Comparison of ENCODE assay signal across 8 cellular contexts in genomic region chr1:156608981-156609380, GRCh38. TPM values are rescaled to one million over a fixed set of nuclear protein-coding genes. Genes with fewer than 3 reads are reported as not detected.
DNase-seq lines count a peak whose midpoint lies in the region; ATAC-seq and TF ChIP-seq lines count a peak whose summit lies in the region.

No MANE protein-coding gene starts in this region.

- no peaks in the 10 kb centered on the region for H4K20me1 ChIP-seq in OCI-LY3 (ENCODE audit: insufficient read depth, low read length)

- no peak overlapping the region for H3K4me3 Mint-ChIP-seq in activated T-cell treated with anti-CD3 and anti-CD28 coated beads, Interleukin-2, amount 50 U/mL, for 72 hours

- peak; percentile 87 for TF ChIP-seq CTCF in OCI-LY3 (IDR thresholded peaks at IDR 0.05; ENCODE audit: low read depth, low read length)

- no peaks in the 10 kb centered on the region for H3K9me3 ChIP-seq in OCI-LY3 (ENCODE audit: insufficient read depth, low read length)

- peak; percentile 48 for ATAC-seq in HG02852 (IDR thresholded peaks at IDR 0.05; ENCODE audit: unreplicated experiment)
- peak; percentile 82 to 88 for ATAC-seq in activated T-cell treated with anti-CD3 and anti-CD28 coated beads, Interleukin-2, amount 50 U/mL, for 72 hours (replicated peaks in 1 of 2)
- ATAC-seq in GM19467 (IDR thresholded peaks at IDR 0.05; ENCODE audit: unreplicated experiment) = no peak
- no peak for ATAC-seq in GM19452 (IDR thresholded peaks at IDR 0.05; ENCODE audit: unreplicated experiment)

- H3K27ac ChIP-seq in OCI-LY3 (ENCODE audit: low read length) = no peak overlapping the region

- peak overlapping the region; percentile 48 for H3K4me2 ChIP-seq in OCI-LY3 (ENCODE audit: low read length)

- no peak overlapping the region for H3K9ac ChIP-seq in OCI-LY3 (ENCODE audit: low read length)

- H3K4me1 ChIP-seq in OCI-LY3 (ENCODE audit: low read length) = peaks cover 22% of the 10 kb centered on the region

- no peak overlapping the region for H3K27ac Mint-ChIP-seq in activated T-cell treated with anti-CD3 and anti-CD28 coated beads, Interleukin-2, amount 50 U/mL, for 72 hours

- no peaks in the 10 kb centered on the region for H3K36me3 Mint-ChIP-seq in activated T-cell treated with anti-CD3 and anti-CD28 coated beads, Interleukin-2, amount 50 U/mL, for 72 hours (ENCODE audit: insufficient read depth in 2 of 2)

- no peaks in the 10 kb centered on the region for H3K36me3 ChIP-seq in OCI-LY3 (replicated peaks; ENCODE audit: low read depth, low read length)

- H2AFZ ChIP-seq in OCI-LY3 (ENCODE audit: low read depth, low read length) = no peak overlapping the region

- H3K4me1 Mint-ChIP-seq in activated T-cell treated with anti-CD3 and anti-CD28 coated beads, Interleukin-2, amount 50 U/mL, for 72 hours (ENCODE audit: low read depth) = peaks cover 10% of the 10 kb centered on the region

- H3K27me3 ChIP-seq in OCI-LY3 (ENCODE audit: low read depth, low read length) = peaks cover 15% of the 10 kb centered on the region; the same call in 1 of the 2 replicates

- H3K4me3 ChIP-seq in OCI-LY3 (ENCODE audit: low read length) = 0 out of 2 replicates have a peak overlapping the region, but pooled peaks have one; percentile 5

- no peaks in the 10 kb centered on the region for H3K79me2 ChIP-seq in OCI-LY3 (ENCODE audit: low read length)

- H3K27me3 Mint-ChIP-seq in activated T-cell treated with anti-CD3 and anti-CD28 coated beads, Interleukin-2, amount 50 U/mL, for 72 hours (ENCODE audit: low read depth) = peaks cover 18% of the 10 kb centered on the region

- DNase-seq in COR-L47 (lab: John Stamatoyannopoulos, UW) (peak; percentile 78), glomerular visceral epithelial cell (ENCODE audit: extremely low spot score) (peak; percentile 44)
- peak; percentile 69 to 72 for DNase-seq in activated T-cell treated with anti-CD3 and anti-CD28 coated beads, Interleukin-2, amount 50 U/mL, for 72 hours
- peak; percentile 75 for DNase-seq in stimulated activated CD8-positive, alpha-beta memory T cell treated with anti-CD3 and anti-CD28 coated beads, Interleukin-4, amount 100 ng/mL, for 48 hours

- no peaks in the 10 kb centered on the region for H3K9me3 Mint-ChIP-seq in activated T-cell treated with anti-CD3 and anti-CD28 coated beads, Interleukin-2, amount 50 U/mL, for 72 hours

RNA-seq across cellular contexts. Expression of gene GPATCH4, which starts 7.7 kb away (rescaled TPM):
- total RNA-seq in activated T-cell treated with anti-CD3 and anti-CD28 coated beads, Interleukin-2, amount 50 U/mL, for 72 hours = 10 to 100 TPM; 25.6 to 31.6 TPM

RNA-seq across cellular contexts. Expression of gene HAPLN2, which starts 10.2 kb away (rescaled TPM):
- under 1 TPM; 0.22 to 1.00 TPM for total RNA-seq in activated T-cell treated with anti-CD3 and anti-CD28 coated beads, Interleukin-2, amount 50 U/mL, for 72 hours

RNA-seq across cellular contexts. Expression of gene NAXE, which starts 17.4 kb away (rescaled TPM):
- 10 to 100 TPM; 48.3 to 57.3 TPM for total RNA-seq in activated T-cell treated with anti-CD3 and anti-CD28 coated beads, Interleukin-2, amount 50 U/mL, for 72 hours

RNA-seq across cellular contexts. Expression of gene TTC24, which starts 29.5 kb away (rescaled TPM):
- 10 to 100 TPM; 14.7 to 17.4 TPM for total RNA-seq in activated T-cell treated with anti-CD3 and anti-CD28 coated beads, Interleukin-2, amount 50 U/mL, for 72 hours

RNA-seq across cellular contexts. Expression of gene BCAN, which starts 32.9 kb away (rescaled TPM):
- under 1 TPM in 1 of 2 donors, not detected in 1; 0.10 TPM for total RNA-seq in activated T-cell treated with anti-CD3 and anti-CD28 coated beads, Interleukin-2, amount 50 U/mL, for 72 hours

Comparison
In these comparisons a context has a peak if more than half of its experiments do, and no peak if none do; other contexts are left out.
1. ATAC-seq: peak in HG02852 (single experiment) and activated T-cell treated with anti-CD3 and anti-CD28 coated beads, Interleukin-2, amount 50 U/mL, for 72 hours (2 of 2); none in GM19467 (single experiment) and GM19452 (single experiment).
2. Peak in every context shown above with its lines, with median percentiles within 50 percentile points of each other: DNase-seq.